Comparison of ENCODE assay signal across 1 cellular context in genomic region chr19:47158879-47159509, GRCh38.
TF ChIP-seq lines count a peak whose summit lies in the region.

No MANE protein-coding gene starts in this region.

TF ChIP-seq in H1, 55 proteins besides CTCF, POLR2A, EP300 and RAD21:
- TF ChIP-seq NANOG (IDR thresholded peaks at IDR 0.05; ENCODE audit: insufficient read depth, low read depth, low read length, poor library complexity, severe bottlenecking) (no peak), TEAD4 (IDR thresholded peaks at IDR 0.05; ENCODE audit: low read depth, low read length) (no peak), JUN (IDR thresholded peaks at IDR 0.05; ENCODE audit: low read depth, low read length) (no peak), KDM5A (IDR thresholded peaks at IDR 0.05; ENCODE audit: low read length) (no peak), SP1 (IDR thresholded peaks at IDR 0.05; ENCODE audit: low read depth, low read length) (no peak), BACH1 (IDR thresholded peaks at IDR 0.05; ENCODE audit: low read length) (no peak), HDAC6 (IDR thresholded peaks at IDR 0.05; ENCODE audit: low read depth, low read length) (no peak), ZNF274 (IDR thresholded peaks at IDR 0.05; ENCODE audit: borderline replicate concordance, extremely low read depth, low read length) (no peak), CEBPB (IDR thresholded peaks at IDR 0.05; ENCODE audit: low read depth, low read length) (no peak), FOSL1 (IDR thresholded peaks at IDR 0.05; ENCODE audit: insufficient read depth, low read depth, low read length) (no peak), HDAC2 (IDR thresholded peaks at IDR 0.05; ENCODE audit: borderline replicate concordance in 1 of 2, low read depth in 2 of 2, low read length in 2 of 2) (no peak)
